ENCODE assay signal across 21 cellular contexts in genomic region chr3:156711113-156711512, GRCh38.
"Had no signal": no experiment of that assay in that cellular context is flagged by ENCODE, and none has a peak within 500 bp of the region (broad histone marks: within the 10 kb centered on the region; RNA-seq: fewer than 3 reads in every experiment).

No MANE protein-coding gene starts in this region.

- H3K4me1 ChIP-seq: psoas muscle, suprapubic skin had no signal

- H3K27ac Mint-ChIP-seq: activated CD4-positive, alpha-beta T cell treated with anti-CD3 and anti-CD28 coated beads for 36 hours; activated CD8-positive, alpha-beta T cell treated with anti-CD3 and anti-CD28 coated beads, Interleukin-2, amount 10 ng/mL, durations not matched to agents 7 days and 5 days had no signal

- H3K27ac ChIP-seq: coronary artery, psoas muscle, spleen, suprapubic skin, WERI-Rb-1 had no signal

- H3K27me3 Mint-ChIP-seq: activated CD4-positive, alpha-beta T cell treated with anti-CD3 and anti-CD28 coated beads for 36 hours had no signal

- H3K36me3 Mint-ChIP-seq: natural killer cell had no signal

- DNase-seq: activated CD4-positive, alpha-beta T cell treated with anti-CD3 and anti-CD28 coated beads for 36 hours; activated CD8-positive, alpha-beta memory T cell treated with anti-CD3 and anti-CD28 coated beads, Interleukin-2, amount 50 U/mL, for 48 hours; activated CD8-positive, alpha-beta T cell treated with anti-CD3 and anti-CD28 coated beads, Interleukin-2, amount 10 ng/mL, durations not matched to agents 7 days and 5 days; activated naive CD4-positive, alpha-beta T cell treated with Interleukin-2 at 50 U/mL for 16 hours; caudate nucleus; effector CD4-positive, alpha-beta T cell; hypothalamus; left cardiac atrium; mucosa of descending colon; natural killer cell; nucleus accumbens; psoas muscle; spleen; stimulated activated CD4-positive, alpha-beta T cell treated with anti-CD3 and anti-CD28 coated beads, Interleukin-1b, Interleukin-23, amount 100 ng/mL, for 48 hours; stimulated activated naive CD8-positive, alpha-beta T cell treated with anti-CD3 and anti-CD28 coated beads, Interleukin-15, Interleukin-2, amounts not matched to agents 100 U/mL and 50 U/mL, for 24 hours; T-helper 1 cell; upper lobe of left lung; WERI-Rb-1 had no signal

- H3K9me3 ChIP-seq: mucosa of descending colon, psoas muscle, spleen, suprapubic skin, upper lobe of left lung had no signal

- H3K27me3 ChIP-seq: spleen, suprapubic skin, upper lobe of left lung had no signal

- H3K4me3 ChIP-seq: coronary artery, mucosa of descending colon, psoas muscle, spleen, suprapubic skin, upper lobe of left lung had no signal

- ATAC-seq: psoas muscle, sciatic nerve had no signal

- H3K4me3 Mint-ChIP-seq: activated CD4-positive, alpha-beta T cell treated with anti-CD3 and anti-CD28 coated beads for 36 hours; activated CD8-positive, alpha-beta T cell treated with anti-CD3 and anti-CD28 coated beads, Interleukin-2, amount 10 ng/mL, durations not matched to agents 7 days and 5 days; natural killer cell had no signal

- H3K9me3 Mint-ChIP-seq: natural killer cell had no signal
